In the genomic region with DNA sequence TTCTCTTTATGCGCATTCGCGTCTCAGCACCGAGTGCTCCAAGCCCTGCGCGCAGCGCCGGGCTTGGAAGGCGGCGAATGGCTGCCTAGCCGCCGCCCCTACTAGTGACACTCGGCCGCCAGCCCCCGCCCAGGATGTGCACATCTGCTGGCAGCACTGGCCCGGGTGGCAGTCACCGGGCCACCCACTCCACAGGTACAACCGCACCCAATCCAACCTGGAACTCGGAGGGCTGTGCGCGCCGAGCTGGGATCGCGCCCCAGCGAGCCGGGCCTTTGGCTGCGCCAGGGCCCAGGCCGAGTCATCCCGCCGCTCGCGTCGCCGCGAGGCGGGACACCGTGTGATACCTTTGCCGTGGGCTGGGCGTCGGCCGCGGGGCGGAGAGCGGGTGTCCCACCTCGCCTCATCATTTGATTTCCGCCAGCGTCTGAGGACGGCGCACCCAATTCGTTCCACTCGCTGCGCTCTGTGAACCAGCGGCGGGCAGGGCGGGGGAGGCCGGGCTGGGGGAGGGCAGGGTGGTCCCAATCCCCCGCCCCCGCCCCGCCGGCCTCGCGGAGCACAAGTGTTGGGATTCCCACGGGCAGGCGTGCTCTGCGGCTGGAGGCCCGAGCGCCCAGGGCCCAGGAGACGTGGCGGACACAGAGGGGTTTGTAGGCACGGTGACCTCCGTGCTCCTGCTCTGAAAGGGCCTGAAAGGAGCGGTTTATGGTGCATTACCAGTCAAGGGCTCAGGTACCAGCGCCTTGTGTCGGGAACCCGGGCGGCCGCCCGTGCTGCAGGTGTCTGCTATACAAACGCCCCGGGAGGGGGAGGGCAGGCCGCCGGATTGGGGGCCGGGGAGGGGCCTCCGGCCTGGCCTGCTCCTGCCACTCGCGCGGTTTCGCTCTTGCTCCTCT, we compare ENCODE assay signal across 1 cellular context.
TF ChIP-seq lines count a peak whose summit lies in the region.

No MANE protein-coding gene starts in this region.

TF ChIP-seq in WTC11, 78 proteins besides CTCF, POLR2A, EP300 and RAD21:
- TF ChIP-seq, protein P1, sequence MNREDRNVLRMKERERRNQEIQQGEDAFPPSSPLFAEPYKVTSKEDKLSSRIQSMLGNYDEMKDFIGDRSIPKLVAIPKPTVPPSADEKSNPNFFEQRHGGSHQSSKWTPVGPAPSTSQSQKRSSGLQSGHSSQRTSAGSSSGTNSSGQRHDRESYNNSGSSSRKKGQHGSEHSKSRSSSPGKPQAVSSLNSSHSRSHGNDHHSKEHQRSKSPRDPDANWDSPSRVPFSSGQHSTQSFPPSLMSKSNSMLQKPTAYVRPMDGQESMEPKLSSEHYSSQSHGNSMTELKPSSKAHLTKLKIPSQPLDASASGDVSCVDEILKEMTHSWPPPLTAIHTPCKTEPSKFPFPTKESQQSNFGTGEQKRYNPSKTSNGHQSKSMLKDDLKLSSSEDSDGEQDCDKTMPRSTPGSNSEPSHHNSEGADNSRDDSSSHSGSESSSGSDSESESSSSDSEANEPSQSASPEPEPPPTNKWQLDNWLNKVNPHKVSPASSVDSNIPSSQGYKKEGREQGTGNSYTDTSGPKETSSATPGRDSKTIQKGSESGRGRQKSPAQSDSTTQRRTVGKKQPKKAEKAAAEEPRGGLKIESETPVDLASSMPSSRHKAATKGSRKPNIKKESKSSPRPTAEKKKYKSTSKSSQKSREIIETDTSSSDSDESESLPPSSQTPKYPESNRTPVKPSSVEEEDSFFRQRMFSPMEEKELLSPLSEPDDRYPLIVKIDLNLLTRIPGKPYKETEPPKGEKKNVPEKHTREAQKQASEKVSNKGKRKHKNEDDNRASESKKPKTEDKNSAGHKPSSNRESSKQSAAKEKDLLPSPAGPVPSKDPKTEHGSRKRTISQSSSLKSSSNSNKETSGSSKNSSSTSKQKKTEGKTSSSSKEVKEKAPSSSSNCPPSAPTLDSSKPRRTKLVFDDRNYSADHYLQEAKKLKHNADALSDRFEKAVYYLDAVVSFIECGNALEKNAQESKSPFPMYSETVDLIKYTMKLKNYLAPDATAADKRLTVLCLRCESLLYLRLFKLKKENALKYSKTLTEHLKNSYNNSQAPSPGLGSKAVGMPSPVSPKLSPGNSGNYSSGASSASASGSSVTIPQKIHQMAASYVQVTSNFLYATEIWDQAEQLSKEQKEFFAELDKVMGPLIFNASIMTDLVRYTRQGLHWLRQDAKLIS (CRISPR knock-in tag; IDR thresholded peaks at IDR 0.05; ENCODE audit: borderline replicate concordance) = no peak
- no peak for TF ChIP-seq HMGA2 (CRISPR knock-in tag; IDR thresholded peaks at IDR 0.05)
- no peak for TF ChIP-seq TEAD4 (CRISPR knock-in tag; IDR thresholded peaks at IDR 0.05)
- no peak for TF ChIP-seq ZNF219 (CRISPR knock-in tag; IDR thresholded peaks at IDR 0.05; ENCODE audit: borderline replicate concordance)
